In genomic region chr11:7484645-7485044, GRCh38 we compare ENCODE assay signal across 21 cellular contexts. TPM values are rescaled to one million over a fixed set of nuclear protein-coding genes. Genes with fewer than 3 reads are reported as not detected.
A peak's percentile ranks its signal among the peaks of the same experiment; 100 is the strongest.
DNase-seq lines count a peak whose midpoint lies in the region; ATAC-seq and TF ChIP-seq lines count a peak whose summit lies in the region.
"Had no signal": no experiment of that assay in that cellular context is flagged by ENCODE, and none has a peak within 500 bp of the region (broad histone marks: within the 10 kb centered on the region; RNA-seq: fewer than 3 reads in every experiment).

No MANE protein-coding gene starts in this region.

- intact Hi-C loops in body of pancreas (cut with DNase I) (no loop called here), dorsolateral prefrontal cortex (cut with DNase I) (no loop called here)

- 59 to 67% methylated on average over 3 of the region's 3 CpGs for WGBS in body of pancreas, 2 donors

- no peaks in the 10 kb centered on the region for H3K9me3 ChIP-seq in body of pancreas
- H3K9me3 ChIP-seq: psoas muscle had no signal

- H3K27ac ChIP-seq in body of pancreas = no peak overlapping the region
- H3K27ac ChIP-seq in layer of hippocampus (ENCODE audit: low read depth, low read length) = peak overlapping the region; percentile 8
- H3K27ac ChIP-seq in dorsolateral prefrontal cortex = no peak overlapping the region
- H3K27ac ChIP-seq: psoas muscle had no signal

- H3K27me3 ChIP-seq in body of pancreas (no peaks in the 10 kb centered on the region), layer of hippocampus (ENCODE audit: control insufficient read depth, insufficient read depth, low read length) (no peaks in the 10 kb centered on the region), dorsolateral prefrontal cortex (no peaks in the 10 kb centered on the region)

- peak; percentile 42 for ATAC-seq in body of pancreas
- ATAC-seq in GM18519 (IDR thresholded peaks at IDR 0.05; ENCODE audit: low FRiP score, unreplicated experiment) = no peak
- ATAC-seq: activated CD8-positive, alpha-beta memory T cell treated with anti-CD3 and anti-CD28 coated beads, Interleukin-2, amount 10 ng/mL, durations not matched to agents 7 days and 5 days; activated naive CD8-positive, alpha-beta T cell treated with anti-CD3 and anti-CD28 coated beads, Interleukin-2, amount 50 U/mL, for 24 hours had no signal

- no peaks in the 10 kb centered on the region for H3K36me3 ChIP-seq in body of pancreas (replicated peaks in 1 of 2; ENCODE audit: insufficient read depth in 1 of 2, low read depth in 2 of 2)

- peaks cover 4% of the 10 kb centered on the region for H3K4me1 ChIP-seq in body of pancreas
- H3K4me1 ChIP-seq: psoas muscle had no signal

- in situ Hi-C loops in G401 (cut with HindIII; ENCODE audit: low sequenced_read_pairs) = no loop called here

- H3K4me3 ChIP-seq in body of pancreas (no peak overlapping the region), dorsolateral prefrontal cortex (no peak overlapping the region)

- DNase-seq in G401 (ENCODE audit: low spot score) (peak; percentile 8), body of pancreas (no peak), renal cortical epithelial cell (ENCODE audit: low read depth) (peak; percentile 11), NCI-H82 treated with DMSO at 0.1 percent for 48 hours (lab: John Stamatoyannopoulos, UW; ENCODE audit: unreplicated experiment) (no peak), dorsolateral prefrontal cortex (no peak), NCI-H345 treated with DMSO at 0.1 percent for 48 hours (lab: John Stamatoyannopoulos, UW; ENCODE audit: unreplicated experiment) (no peak)
- DNase-seq: activated CD4-positive, alpha-beta T cell treated with anti-CD3 and anti-CD28 coated beads for 4 hours; activated CD8-positive, alpha-beta memory T cell treated with anti-CD3 and anti-CD28 coated beads, Interleukin-2, amount 10 ng/mL, durations not matched to agents 7 days and 5 days; activated naive CD8-positive, alpha-beta T cell treated with anti-CD3 and anti-CD28 coated beads, Interleukin-2, amount 50 U/mL, for 24 hours; CD4-positive, alpha-beta T cell; DMS53; immature natural killer cell; KG1; NCI-H2029 treated with DMSO at 0.1 percent for 48 hours; NCI-H524; nephron progenitor cell; psoas muscle; stimulated activated CD8-positive, alpha-beta memory T cell treated with anti-CD3 and anti-CD28 coated beads, Interleukin-4, amount 100 ng/mL, for 48 hours had no signal

- TF ChIP-seq POLR2A in body of pancreas (IDR thresholded peaks at IDR 0.05) = no peak

- TF ChIP-seq CTCF in body of pancreas (IDR thresholded peaks at IDR 0.05) = no peak
- TF ChIP-seq CTCF in dorsolateral prefrontal cortex (IDR thresholded peaks at IDR 0.05 in 54 of 56, conservative IDR thresholded peaks at IDR 0.05 in 2 of 56; ENCODE audit: low read depth in 1 of 56, partially characterized antibody in 56 of 56) = no peak

RNA-seq across cellular contexts. Expression of gene OLFML1, which starts 0.7 kb away (rescaled TPM):
- total RNA-seq in G401 (2014; rRNA removed; shearing (Covaris generic)) = 39.3 and 54.5 TPM in 2 replicates
- 1 to 10 TPM; 2.3 to 3.6 TPM for total RNA-seq in body of pancreas
- not detected in 2 replicates for total RNA-seq in renal cortical epithelial cell
- 1 to 10 TPM in 70 of 120 experiments, under 1 TPM in 47, not detected in 3; 0.23 to 4.4 (median 1.1) TPM for total RNA-seq in dorsolateral prefrontal cortex
- total RNA-seq: activated CD8-positive, alpha-beta memory T cell treated with anti-CD3 and anti-CD28 coated beads, Interleukin-2, amount 10 ng/mL, durations not matched to agents 7 days and 5 days; CD4-positive, alpha-beta T cell; glomerular endothelial cell had no signal

RNA-seq across cellular contexts. Expression of gene PPFIBP2, which starts 29.2 kb away (rescaled TPM):
- 12.4 and 24.2 TPM in 2 replicates for total RNA-seq in G401 (2014; rRNA removed; shearing (Covaris generic))
- total RNA-seq in body of pancreas = 10 to 100 TPM; 34.9 to 35.3 TPM
- 3.9 and 5.4 TPM in 2 replicates for total RNA-seq in renal cortical epithelial cell
- 100 to 1,000 TPM in 1 of 120 experiments, 10 to 100 TPM in 119; 14.4 to 115 (median 35.6) TPM for total RNA-seq in dorsolateral prefrontal cortex

Comparison
In these comparisons a context has a peak if more than half of its experiments do, and no peak if none do; other contexts are left out.
1. DNase-seq: peak in G401 (single experiment) and renal cortical epithelial cell (single experiment); none in body of pancreas (0 of 4), NCI-H82 treated with DMSO at 0.1 percent for 48 hours (single experiment), dorsolateral prefrontal cortex (0 of 10) and NCI-H345 treated with DMSO at 0.1 percent for 48 hours (single experiment).